ENCODE assay signal across 1 cellular context in the genomic region with DNA sequence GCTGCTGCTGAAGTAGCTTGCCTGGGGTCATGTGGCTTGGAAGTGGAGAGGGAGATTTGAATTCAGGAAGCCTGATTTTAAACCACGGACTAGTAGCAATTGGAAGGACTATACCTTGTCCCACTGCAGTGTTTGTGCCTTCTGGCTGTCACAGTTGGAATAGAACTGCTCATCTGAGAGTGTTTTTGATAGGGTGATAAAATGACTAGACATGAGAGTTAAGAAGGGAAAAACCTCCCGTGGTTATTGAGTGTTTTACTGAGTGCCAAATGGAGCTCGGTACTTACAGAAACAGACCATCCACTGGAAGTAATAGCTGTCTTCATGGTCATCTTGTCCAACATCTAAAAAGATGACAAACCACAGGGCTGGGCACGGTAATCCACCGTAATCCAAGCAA.
TF ChIP-seq lines count a peak whose summit lies in the region.

No MANE protein-coding gene starts in this region.

TF ChIP-seq in GM12891, 5 proteins besides CTCF, POLR2A, EP300 and RAD21:
- TF ChIP-seq POU2F2 (IDR thresholded peaks at IDR 0.05; ENCODE audit: low read depth, low read length): no peak
- no peak for TF ChIP-seq TAF1 (IDR thresholded peaks at IDR 0.05; ENCODE audit: low read depth, low read length)
- no peak for TF ChIP-seq PAX5 (IDR thresholded peaks at IDR 0.05; ENCODE audit: insufficient read depth, low read length, severe bottlenecking)
- no peak for TF ChIP-seq SPI1 (IDR thresholded peaks at IDR 0.05; ENCODE audit: low read depth, low read length)
- no peak for TF ChIP-seq POLR2AphosphoS5 (IDR thresholded peaks at IDR 0.05; ENCODE audit: low read depth, low read length)
